In the genomic region with DNA sequence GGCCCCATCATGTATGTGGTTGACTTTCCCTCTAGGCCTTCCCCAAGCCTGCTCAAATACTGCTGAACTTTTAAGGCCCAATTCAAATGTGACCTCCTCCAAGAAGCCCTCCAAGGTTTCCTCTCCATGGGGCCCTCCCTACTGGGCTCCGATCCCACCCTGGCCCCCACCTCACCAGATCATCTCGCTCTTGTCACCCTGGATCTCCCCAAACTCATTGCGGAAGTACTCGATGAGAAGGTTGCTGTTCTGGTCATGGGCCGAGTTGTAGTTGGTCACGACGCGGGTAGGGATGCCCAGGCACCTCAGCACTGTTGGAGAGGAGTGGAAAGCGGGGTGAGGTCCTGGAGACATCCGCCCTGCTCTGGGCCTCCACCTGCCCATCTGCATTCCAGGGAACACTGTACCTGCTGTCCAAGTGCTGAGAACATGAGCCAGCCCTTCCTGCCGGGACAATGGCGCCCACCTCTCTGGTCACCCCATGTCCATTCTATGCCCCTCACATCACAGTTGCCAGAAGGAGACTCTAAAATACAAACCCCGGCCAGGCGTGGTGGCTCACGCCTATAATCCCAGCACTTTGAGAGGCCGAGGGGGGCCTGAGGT, we compare ENCODE assay signal across 1 cellular context.
TF ChIP-seq lines count a peak whose summit lies in the region.

No MANE protein-coding gene starts in this region.

TF ChIP-seq in endothelial cell of umbilical vein, 7 proteins besides CTCF, POLR2A, EP300 and RAD21:
- TF ChIP-seq JUN (IDR thresholded peaks at IDR 0.05; ENCODE audit: borderline replicate concordance, insufficient read depth, insufficient read length, low read depth), result no peak
- no peak for TF ChIP-seq GATA2 (IDR thresholded peaks at IDR 0.05; ENCODE audit: insufficient read depth, insufficient read length, low read depth, low read length)
- TF ChIP-seq FOS (IDR thresholded peaks at IDR 0.05; ENCODE audit: borderline replicate concordance, insufficient read depth, low read length), result no peak
- TF ChIP-seq MYC (IDR thresholded peaks at IDR 0.05; ENCODE audit: low read depth, low read length), result no peak
- no peak for TF ChIP-seq POLR2AphosphoS5 (IDR thresholded peaks at IDR 0.05; ENCODE audit: insufficient read depth, low read depth, low read length)
- no peak for TF ChIP-seq EZH2 (IDR thresholded peaks at IDR 0.05; ENCODE audit: borderline replicate concordance, low read depth, low read length, severe bottlenecking)
- TF ChIP-seq, protein P1, sequence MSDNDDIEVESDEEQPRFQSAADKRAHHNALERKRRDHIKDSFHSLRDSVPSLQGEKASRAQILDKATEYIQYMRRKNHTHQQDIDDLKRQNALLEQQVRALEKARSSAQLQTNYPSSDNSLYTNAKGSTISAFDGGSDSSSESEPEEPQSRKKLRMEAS (IDR thresholded peaks at IDR 0.05; ENCODE audit: insufficient read depth, insufficient read length), result no peak
